Comparison of ENCODE assay signal across 8 cellular contexts in the genomic region with DNA sequence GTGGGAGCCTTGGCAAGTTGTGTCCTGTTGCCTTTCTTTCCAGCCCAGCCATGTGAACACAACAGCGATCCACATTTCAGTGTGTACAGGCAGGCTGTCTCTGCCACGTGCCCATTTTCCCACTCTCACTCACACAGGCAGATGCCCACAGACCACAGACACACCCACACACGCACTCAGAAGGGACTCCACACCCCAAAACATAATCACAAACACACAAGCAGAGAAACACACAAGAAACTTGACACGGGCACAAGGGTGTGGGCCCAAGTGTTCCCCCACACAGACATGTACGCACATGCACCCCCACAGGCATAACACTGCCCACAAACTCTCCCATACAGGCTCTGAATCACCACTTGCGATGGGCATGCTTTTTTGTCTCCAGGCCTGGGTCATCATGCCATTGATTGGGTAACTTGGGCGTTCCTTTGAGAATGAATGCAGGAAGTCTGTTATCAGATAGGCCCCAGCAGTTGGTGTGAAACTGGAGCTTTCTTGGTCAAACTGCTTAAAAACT.
DNase-seq lines count a peak whose midpoint lies in the region; ATAC-seq and TF ChIP-seq lines count a peak whose summit lies in the region.

No MANE protein-coding gene starts in this region.

- no peaks in the 10 kb centered on the region for H3K9me3 Mint-ChIP-seq in activated naive CD8-positive, alpha-beta T cell treated with anti-CD3 and anti-CD28 coated beads, Interleukin-2, amount 50 U/mL, for 24 hours

- no peak for TF ChIP-seq CTCF in RWPE1 (conservative IDR thresholded peaks at IDR 0.05; ENCODE audit: low read depth)

- no peaks in the 10 kb centered on the region for H3K27me3 ChIP-seq in mesendoderm (ENCODE audit: insufficient read depth, low read length, poor library complexity)

- H3K18ac ChIP-seq in mesendoderm (ENCODE audit: low read length) = no peak overlapping the region

- no peak overlapping the region for H2BK120ac ChIP-seq in mesendoderm (ENCODE audit: low read depth, low read length)

- H4K5ac ChIP-seq in mesendoderm (ENCODE audit: low read length) = no peak overlapping the region

- no peak overlapping the region for H3K4me2 ChIP-seq in mesendoderm (ENCODE audit: low read length)

- no peak overlapping the region for H3K4ac ChIP-seq in mesendoderm (ENCODE audit: low read depth, low read length)

- no peak overlapping the region for H3K4me3 ChIP-seq in mesendoderm (ENCODE audit: low read length)

- peaks cover 3% of the 10 kb centered on the region for H3K4me1 ChIP-seq in mesendoderm (ENCODE audit: control insufficient read depth, low read depth, low read length)

- peak; percentile 42 for DNase-seq in GF-D8 (lab: John Stamatoyannopoulos, UW)
- peak; percentile 78 for DNase-seq in RWPE1 (ENCODE audit: low spot score)
- DNase-seq in activated naive CD8-positive, alpha-beta T cell treated with anti-CD3 and anti-CD28 coated beads, Interleukin-2, amount 50 U/mL, for 24 hours = peak; percentile 28
- DNase-seq in mesendoderm = peak; percentile 78
- DNase-seq in HuH-7 (ENCODE audit: low spot score) = no peak
- DNase-seq in GM19238 (ENCODE audit: insufficient read length, low spot score) = no peak
- no peak for DNase-seq in anterior cingulate cortex (lab: John Stamatoyannopoulos, UW)

- H3K4me1 Mint-ChIP-seq in activated naive CD8-positive, alpha-beta T cell treated with anti-CD3 and anti-CD28 coated beads, Interleukin-2, amount 50 U/mL, for 24 hours = peaks cover 44% of the 10 kb centered on the region

- H3K9ac ChIP-seq in mesendoderm (ENCODE audit: low read length) = no peak overlapping the region

- H2BK5ac ChIP-seq in mesendoderm (ENCODE audit: low read length) = no peak overlapping the region

- H3K27me3 Mint-ChIP-seq in activated naive CD8-positive, alpha-beta T cell treated with anti-CD3 and anti-CD28 coated beads, Interleukin-2, amount 50 U/mL, for 24 hours = no peaks in the 10 kb centered on the region

- no peak overlapping the region for H3K23ac ChIP-seq in mesendoderm (ENCODE audit: low read length)

- peak overlapping the region; percentile 50 for H3K56ac ChIP-seq in mesendoderm (ENCODE audit: low read length)

- CTCF ChIA-PET in RWPE1 (lab: Yijun Ruan, JAX) = no interaction called here

- WGBS in mesendoderm (ENCODE audit: extremely low coverage, insufficient coverage, low lambda C conversion rate) = no CpG with 5 or more reads among the region's 7 CpGs

- no peak overlapping the region for H4K8ac ChIP-seq in mesendoderm (ENCODE audit: low read depth, low read length)

- H3K27ac ChIP-seq in RWPE1 (peak overlapping the region; percentile 91), mesendoderm (ENCODE audit: low read depth, low read length) (no peak overlapping the region)

- H2AK5ac ChIP-seq in mesendoderm (ENCODE audit: low read length) = no peak overlapping the region

- POLR2A ChIA-PET in RWPE1 (lab: Yijun Ruan, JAX; ENCODE audit: low non-redundant PET) = no interaction called here

- no peaks in the 10 kb centered on the region for H3K36me3 ChIP-seq in mesendoderm (ENCODE audit: control insufficient read depth, insufficient read depth, low read length)

- no peaks in the 10 kb centered on the region for H3K79me2 ChIP-seq in mesendoderm (ENCODE audit: control insufficient read depth, insufficient read depth, low read length)

- ATAC-seq in HG02763 (IDR thresholded peaks at IDR 0.05; ENCODE audit: unreplicated experiment) = peak; percentile 47
- peak; percentile 84 for ATAC-seq in activated naive CD8-positive, alpha-beta T cell treated with anti-CD3 and anti-CD28 coated beads, Interleukin-2, amount 50 U/mL, for 24 hours

- no peaks in the 10 kb centered on the region for H3K79me1 ChIP-seq in mesendoderm (ENCODE audit: low read length)

- peaks cover 19% of the 10 kb centered on the region for H3K36me3 Mint-ChIP-seq in activated naive CD8-positive, alpha-beta T cell treated with anti-CD3 and anti-CD28 coated beads, Interleukin-2, amount 50 U/mL, for 24 hours (ENCODE audit: low read depth)

- H3K27ac Mint-ChIP-seq in activated naive CD8-positive, alpha-beta T cell treated with anti-CD3 and anti-CD28 coated beads, Interleukin-2, amount 50 U/mL, for 24 hours = peak overlapping the region; percentile 93

- peak overlapping the region; percentile 74 for H3K4me3 Mint-ChIP-seq in activated naive CD8-positive, alpha-beta T cell treated with anti-CD3 and anti-CD28 coated beads, Interleukin-2, amount 50 U/mL, for 24 hours

- H2BK15ac ChIP-seq in mesendoderm (replicated peaks; ENCODE audit: low read depth) = no peak overlapping the region

Comparison
In these comparisons a context has a peak if more than half of its experiments do, and no peak if none do; other contexts are left out.
1. DNase-seq: peak in GF-D8 (single experiment), RWPE1 (single experiment), activated naive CD8-positive, alpha-beta T cell treated with anti-CD3 and anti-CD28 coated beads, Interleukin-2, amount 50 U/mL, for 24 hours (single experiment) and mesendoderm (single experiment); none in HuH-7 (single experiment), GM19238 (single experiment) and anterior cingulate cortex (0 of 58).